ENCODE assay signal across 1 cellular context in the genomic region with DNA sequence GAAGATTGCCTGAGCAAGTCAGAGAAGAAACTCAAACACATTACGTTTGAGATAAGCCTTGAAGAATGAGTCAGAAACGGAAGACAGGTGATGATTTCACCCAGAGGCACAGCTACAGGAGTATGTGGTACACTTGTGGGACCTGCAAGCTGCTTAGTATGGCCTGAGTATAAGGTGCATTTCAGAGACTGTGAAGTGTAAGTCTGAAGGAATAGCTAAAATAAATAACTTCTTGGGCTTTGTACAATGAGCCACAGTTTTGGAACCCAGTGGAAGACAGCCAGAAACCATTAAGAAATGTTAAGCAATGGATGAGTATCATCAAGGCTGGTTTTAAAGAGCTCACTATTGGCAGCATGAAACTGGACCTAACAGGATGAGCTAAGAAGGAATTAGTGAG.
TF ChIP-seq lines count a peak whose summit lies in the region.

No MANE protein-coding gene starts in this region.

TF ChIP-seq in SK-N-SH treated with all-trans-retinoic acid at 6 μM for 48 hours, 23 proteins besides CTCF, POLR2A, EP300 and RAD21 (continued from another document):
- TF ChIP-seq, protein P1, sequence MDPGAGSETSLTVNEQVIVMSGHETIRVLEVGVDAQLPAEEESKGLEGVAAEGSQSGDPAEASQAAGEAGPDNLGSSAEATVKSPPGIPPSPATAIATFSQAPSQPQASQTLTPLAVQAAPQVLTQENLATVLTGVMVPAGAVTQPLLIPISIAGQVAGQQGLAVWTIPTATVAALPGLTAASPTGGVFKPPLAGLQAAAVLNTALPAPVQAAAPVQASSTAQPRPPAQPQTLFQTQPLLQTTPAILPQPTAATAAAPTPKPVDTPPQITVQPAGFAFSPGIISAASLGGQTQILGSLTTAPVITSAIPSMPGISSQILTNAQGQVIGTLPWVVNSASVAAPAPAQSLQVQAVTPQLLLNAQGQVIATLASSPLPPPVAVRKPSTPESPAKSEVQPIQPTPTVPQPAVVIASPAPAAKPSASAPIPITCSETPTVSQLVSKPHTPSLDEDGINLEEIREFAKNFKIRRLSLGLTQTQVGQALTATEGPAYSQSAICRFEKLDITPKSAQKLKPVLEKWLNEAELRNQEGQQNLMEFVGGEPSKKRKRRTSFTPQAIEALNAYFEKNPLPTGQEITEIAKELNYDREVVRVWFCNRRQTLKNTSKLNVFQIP (CRISPR knock-in tag; IDR thresholded peaks at IDR 0.05; ENCODE audit: borderline replicate concordance, low read depth): no peak
- TF ChIP-seq ESRRG (CRISPR knock-in tag; IDR thresholded peaks at IDR 0.05) (no peak), SNAI2 (CRISPR knock-in tag; IDR thresholded peaks at IDR 0.05) (no peak)
